ENCODE assay signal across 16 cellular contexts in the genomic region with DNA sequence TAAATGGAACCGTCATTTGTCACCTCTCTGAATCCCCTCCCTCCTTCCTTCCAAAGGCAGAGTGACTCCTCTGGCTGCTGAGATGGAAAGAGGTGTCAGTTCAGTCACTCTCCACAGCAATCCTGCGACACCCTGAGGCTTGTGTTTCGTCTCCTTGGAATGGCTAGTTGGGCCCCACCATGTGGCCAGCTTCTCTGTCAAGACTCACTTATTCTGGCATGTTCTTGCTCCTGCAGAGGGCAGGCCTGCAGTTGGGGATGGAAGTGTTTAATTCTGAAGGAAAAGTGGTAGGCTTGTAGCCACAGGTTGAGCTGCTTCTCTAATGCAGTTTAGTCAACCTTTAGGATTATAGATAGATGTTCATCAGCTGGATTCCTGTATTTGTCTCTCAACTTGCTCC.
A peak's percentile ranks its signal among the peaks of the same experiment; 100 is the strongest.
DNase-seq lines count a peak whose midpoint lies in the region; ATAC-seq and TF ChIP-seq lines count a peak whose summit lies in the region.
"Had no signal": no experiment of that assay in that cellular context is flagged by ENCODE, and none has a peak within 500 bp of the region (broad histone marks: within the 10 kb centered on the region; RNA-seq: fewer than 3 reads in every experiment).

No MANE protein-coding gene starts in this region.

- H3K4me3 ChIP-seq in fibroblast of the aortic adventitia (ENCODE audit: low read depth, low read length), result no peak overlapping the region
- H3K4me3 ChIP-seq: lower lobe of right lung, smooth muscle cell had no signal

- ATAC-seq in HG03135 (IDR thresholded peaks at IDR 0.05; ENCODE audit: unreplicated experiment), result no peak
- ATAC-seq in GM21447 (IDR thresholded peaks at IDR 0.05; ENCODE audit: unreplicated experiment), result no peak
- ATAC-seq in HG02973 (IDR thresholded peaks at IDR 0.05; ENCODE audit: unreplicated experiment), result no peak
- ATAC-seq: lower lobe of right lung; stimulated activated naive B cell treated with anti-CD40 and anti-IgM and Interleukin-4, amounts not matched to agents 10 μg/mL and 1 μg/mL and 100 μg/mL, for 72 hours; T-helper 17 cell had no signal

- no peak for TF ChIP-seq CTCF in fibroblast of the aortic adventitia (IDR thresholded peaks at IDR 0.05; ENCODE audit: insufficient read depth, low read length)

- DNase-seq in EL, result peak; percentile 21
- peak; percentile 25 for DNase-seq in NCI-H69 (lab: John Stamatoyannopoulos, UW)
- DNase-seq in fibroblast of the aortic adventitia (ENCODE audit: low read depth), result peak; percentile 22
- DNase-seq in midbrain (lab: John Stamatoyannopoulos, UW), result peak; percentile 5
- DNase-seq in hepatic stellate cell (ENCODE audit: low spot score), result no peak
- DNase-seq: activated T-cell treated with anti-CD3 and anti-CD28 coated beads, Interleukin-2, amount 50 U/mL, for 1 hour; Calu3; cortex of kidney; lower lobe of right lung; NCI-H345; stimulated activated naive B cell treated with anti-CD40 and anti-IgM and Interleukin-4, amounts not matched to agents 10 μg/mL and 1 μg/mL and 100 μg/mL, for 72 hours; T-helper 17 cell had no signal
